ENCODE assay signal across 35 cellular contexts in the genomic region with DNA sequence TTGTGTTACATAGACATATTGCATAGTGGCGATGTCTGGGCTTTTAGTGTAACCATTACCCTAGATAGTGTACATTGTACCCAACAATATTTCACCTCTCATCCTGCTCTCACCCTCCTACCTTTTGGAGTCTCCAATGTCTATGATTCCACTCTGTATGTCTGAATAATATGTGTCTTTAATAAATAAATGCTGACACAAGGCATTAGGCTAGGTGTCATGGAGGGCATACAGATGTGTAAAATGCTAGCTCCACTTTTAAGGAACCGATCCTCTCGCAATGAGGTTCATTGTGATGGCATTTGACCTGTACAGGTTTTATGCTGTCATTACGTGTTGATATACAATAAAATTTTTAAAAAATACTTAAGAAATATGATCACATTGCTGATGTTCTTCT.
"Had no signal": no experiment of that assay in that cellular context is flagged by ENCODE, and none has a peak within 500 bp of the region (broad histone marks: within the 10 kb centered on the region; RNA-seq: fewer than 3 reads in every experiment).

No MANE protein-coding gene starts in this region.

- DNase-seq: Karpas-422, Kasumi-1, MG63, MM.1S, MV-4-11, NCI-H1048, NCI-H1092, NCI-H1092 treated with DMSO at 0.1 percent for 48 hours, NCI-H1105, NCI-H1105 treated with DMSO at 0.1 percent for 48 hours, NCI-H1417, NCI-H1417 treated with DMSO at 0.1 percent for 48 hours, NCI-H1436, NCI-H1436 treated with DMSO at 0.1 percent for 48 hours, NCI-H146, NCI-H1694, NCI-H1694 treated with DMSO at 0.1 percent for 48 hours, NCI-H187, NCI-H187 treated with DMSO at 0.1 percent for 48 hours, NCI-H1930, NCI-H2029, NCI-H2029 treated with DMSO at 0.1 percent for 48 hours, NCI-H2081, NCI-H2081 treated with DMSO at 0.1 percent for 48 hours, NCI-H2107, NCI-H2171, NCI-H2171 treated with DMSO at 0.1 percent for 48 hours, NCI-H2227 treated with DMSO at 0.1 percent for 48 hours, NCI-H226, NCI-H345, NCI-H446, NCI-H446 treated with DMSO at 0.1 percent for 48 hours, NCI-H510A, NCI-H510A treated with DMSO at 0.1 percent for 48 hours, NCI-H524 had no signal

- H3K4me3 ChIP-seq: MG63 had no signal

- H3K27me3 ChIP-seq: MG63 had no signal

- H3K9me3 ChIP-seq: MG63 had no signal

- H3K36me3 ChIP-seq: MG63 had no signal
